In the genomic region with DNA sequence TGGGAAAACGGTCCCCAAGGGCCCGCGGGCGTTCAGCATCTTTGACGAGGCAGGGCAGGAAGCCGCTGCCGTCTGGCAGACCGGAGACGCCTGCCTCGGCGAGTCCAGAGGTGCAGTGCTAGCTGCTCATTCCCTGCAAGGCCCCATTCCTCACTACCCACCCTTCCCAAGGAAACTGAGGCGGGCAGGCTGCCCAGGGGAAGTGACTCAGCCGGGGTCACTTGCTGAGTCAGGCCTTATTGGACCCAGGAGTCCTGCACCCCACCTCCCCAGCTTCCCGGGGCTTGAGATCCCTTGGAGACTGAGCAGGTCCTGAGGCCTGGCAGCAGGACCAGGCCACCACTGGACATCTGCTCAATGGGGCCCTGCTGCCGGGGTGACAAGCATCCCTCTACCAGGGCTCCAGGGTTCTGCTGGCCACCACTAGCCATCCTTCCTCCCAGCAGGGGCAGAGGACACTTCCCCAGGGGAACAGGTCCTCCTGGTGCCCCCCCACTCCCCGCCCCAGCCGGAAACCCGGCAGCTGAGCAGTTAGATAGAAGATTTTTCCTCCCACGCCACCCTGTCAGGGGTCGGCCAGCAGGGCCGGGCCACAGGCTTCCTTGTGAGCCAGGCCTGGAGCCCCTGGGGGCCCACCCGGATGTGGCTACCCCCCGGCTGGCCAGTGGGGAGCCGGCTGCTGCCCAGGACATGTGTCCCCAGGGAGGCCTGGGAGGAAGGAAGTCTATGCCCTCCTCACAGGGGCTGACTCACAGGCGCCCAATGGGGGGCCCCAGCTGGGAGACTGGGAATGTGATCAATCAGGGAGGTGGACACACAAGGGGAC, we compare ENCODE assay signal across 1 cellular context.
TF ChIP-seq lines count a peak whose summit lies in the region.

No MANE protein-coding gene starts in this region.

TF ChIP-seq in GM12878, 131 proteins besides CTCF, POLR2A, EP300 and RAD21:
- TF ChIP-seq SREBF1 (IDR thresholded peaks at IDR 0.05; ENCODE audit: low read length), result no peak
- TF ChIP-seq, protein P1, sequence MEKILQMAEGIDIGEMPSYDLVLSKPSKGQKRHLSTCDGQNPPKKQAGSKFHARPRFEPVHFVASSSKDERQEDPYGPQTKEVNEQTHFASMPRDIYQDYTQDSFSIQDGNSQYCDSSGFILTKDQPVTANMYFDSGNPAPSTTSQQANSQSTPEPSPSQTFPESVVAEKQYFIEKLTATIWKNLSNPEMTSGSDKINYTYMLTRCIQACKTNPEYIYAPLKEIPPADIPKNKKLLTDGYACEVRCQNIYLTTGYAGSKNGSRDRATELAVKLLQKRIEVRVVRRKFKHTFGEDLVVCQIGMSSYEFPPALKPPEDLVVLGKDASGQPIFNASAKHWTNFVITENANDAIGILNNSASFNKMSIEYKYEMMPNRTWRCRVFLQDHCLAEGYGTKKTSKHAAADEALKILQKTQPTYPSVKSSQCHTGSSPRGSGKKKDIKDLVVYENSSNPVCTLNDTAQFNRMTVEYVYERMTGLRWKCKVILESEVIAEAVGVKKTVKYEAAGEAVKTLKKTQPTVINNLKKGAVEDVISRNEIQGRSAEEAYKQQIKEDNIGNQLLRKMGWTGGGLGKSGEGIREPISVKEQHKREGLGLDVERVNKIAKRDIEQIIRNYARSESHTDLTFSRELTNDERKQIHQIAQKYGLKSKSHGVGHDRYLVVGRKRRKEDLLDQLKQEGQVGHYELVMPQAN (conservative IDR thresholded peaks at IDR 0.05), result peak; percentile 19; the same call in 1 of the 2 replicates
- peak; percentile 54; the same call in 1 of the 2 replicates for TF ChIP-seq EED (IDR thresholded peaks at IDR 0.05; ENCODE audit: low read depth)
- TF ChIP-seq DPF2 (IDR thresholded peaks at IDR 0.05), result peak; percentile 44; the same call in 1 of the 2 replicates
- peak in 1 of 2 experiments; percentile 62; a peak in 2 of 3 replicates for TF ChIP-seq EGR1 (IDR thresholded peaks at IDR 0.05; ENCODE audit: borderline replicate concordance in 1 of 2, low read depth in 2 of 2, low read length in 2 of 2)
- peak; percentile 63 for TF ChIP-seq NR2F1 (conservative IDR thresholded peaks at IDR 0.05)
- peak in 1 of 2 experiments; percentile 12; a peak in 1 of 4 replicates for TF ChIP-seq BHLHE40 (IDR thresholded peaks at IDR 0.05; ENCODE audit: borderline replicate concordance in 1 of 2, low read depth in 2 of 2, low read length in 1 of 2)
- TF ChIP-seq GATAD2B (conservative IDR thresholded peaks at IDR 0.05; ENCODE audit: low read depth), result peak; percentile 41; the same call in 1 of the 2 replicates
- peak; percentile 14; the same call in 1 of the 2 replicates for TF ChIP-seq ZNF687 (IDR thresholded peaks at IDR 0.05)
- TF ChIP-seq, protein P2, sequence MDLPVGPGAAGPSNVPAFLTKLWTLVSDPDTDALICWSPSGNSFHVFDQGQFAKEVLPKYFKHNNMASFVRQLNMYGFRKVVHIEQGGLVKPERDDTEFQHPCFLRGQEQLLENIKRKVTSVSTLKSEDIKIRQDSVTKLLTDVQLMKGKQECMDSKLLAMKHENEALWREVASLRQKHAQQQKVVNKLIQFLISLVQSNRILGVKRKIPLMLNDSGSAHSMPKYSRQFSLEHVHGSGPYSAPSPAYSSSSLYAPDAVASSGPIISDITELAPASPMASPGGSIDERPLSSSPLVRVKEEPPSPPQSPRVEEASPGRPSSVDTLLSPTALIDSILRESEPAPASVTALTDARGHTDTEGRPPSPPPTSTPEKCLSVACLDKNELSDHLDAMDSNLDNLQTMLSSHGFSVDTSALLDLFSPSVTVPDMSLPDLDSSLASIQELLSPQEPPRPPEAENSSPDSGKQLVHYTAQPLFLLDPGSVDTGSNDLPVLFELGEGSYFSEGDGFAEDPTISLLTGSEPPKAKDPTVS (IDR thresholded peaks at IDR 0.05; ENCODE audit: low read depth, low read length), result no peak
- TF ChIP-seq HDGF (IDR thresholded peaks at IDR 0.05), result 0 out of 2 replicates have a peak, but pooled peaks have one; percentile 33
- TF ChIP-seq IKZF2 (IDR thresholded peaks at IDR 0.05), result peak; percentile 39 to 59; a peak in 3 of 4 replicates
- no peak for TF ChIP-seq NFYA (IDR thresholded peaks at IDR 0.05; ENCODE audit: borderline replicate concordance, low read depth, low read length)
- peak; percentile 85 for TF ChIP-seq MEF2B (IDR thresholded peaks at IDR 0.05; ENCODE audit: partially characterized antibody, poor library complexity, severe bottlenecking)
- peak; percentile 81 for TF ChIP-seq IKZF1 (conservative IDR thresholded peaks at IDR 0.05)
- no peak for TF ChIP-seq ZNF274 (IDR thresholded peaks at IDR 0.05; ENCODE audit: insufficient read depth, insufficient read length)
